ENCODE assay signal across 1 cellular context in genomic region chr3:160562952-160563351, GRCh38.
TF ChIP-seq lines count a peak whose summit lies in the region.

No MANE protein-coding gene starts in this region.

TF ChIP-seq in H1, 55 proteins besides CTCF, POLR2A, EP300 and RAD21 (continued from another document):
- TF ChIP-seq SIRT6 (IDR thresholded peaks at IDR 0.05; ENCODE audit: low read length) (no peak), PHF8 (conservative IDR thresholded peaks at IDR 0.05; ENCODE audit: low read depth, low read length) (no peak), CTBP2 (IDR thresholded peaks at IDR 0.05; ENCODE audit: borderline replicate concordance, insufficient read depth, insufficient read length, low read length) (no peak), E2F6 (IDR thresholded peaks at IDR 0.05) (no peak), HDAC2 (IDR thresholded peaks at IDR 0.05; ENCODE audit: borderline replicate concordance in 1 of 2, low read depth in 2 of 2, low read length in 2 of 2) (no peak), GABPA (IDR thresholded peaks at IDR 0.05; ENCODE audit: borderline replicate concordance, insufficient read depth, low read length) (no peak), SP2 (IDR thresholded peaks at IDR 0.05; ENCODE audit: low read length) (no peak), BCL11A (IDR thresholded peaks at IDR 0.05; ENCODE audit: low read depth in 2 of 2, low read length in 2 of 2) (no peak), SP4 (IDR thresholded peaks at IDR 0.05; ENCODE audit: low read length) (no peak), EGR1 (IDR thresholded peaks at IDR 0.05; ENCODE audit: borderline replicate concordance, low read depth, low read length) (no peak), CBX8 (IDR thresholded peaks at IDR 0.05; ENCODE audit: borderline replicate concordance, low read depth, low read length) (no peak)
TF ChIP-seq in H1: peak in this region for 0.
